Comparison of ENCODE assay signal across 1 cellular context in genomic region chr5:126987271-126987899, GRCh38.
A peak's percentile ranks its signal among the peaks of the same experiment; 100 is the strongest.
TF ChIP-seq lines count a peak whose summit lies in the region.

No MANE protein-coding gene starts in this region.

TF ChIP-seq in GM12878, 131 proteins besides CTCF, POLR2A, EP300 and RAD21 (continued from another document):
- TF ChIP-seq REST (IDR thresholded peaks at IDR 0.05; ENCODE audit: low read depth, low read length): peak; percentile 20; the same call in 1 of the 2 replicates
